In genomic region chr19:13864513-13865242, GRCh38 we compare ENCODE assay signal across 8 cellular contexts. TPM values are rescaled to one million over a fixed set of nuclear protein-coding genes. Genes with fewer than 3 reads are reported as not detected.
A peak's percentile ranks its signal among the peaks of the same experiment; 100 is the strongest.
DNase-seq lines count a peak whose midpoint lies in the region; ATAC-seq and TF ChIP-seq lines count a peak whose summit lies in the region.

No MANE protein-coding gene starts in this region.

- H3K27ac Mint-ChIP-seq in brain = peak overlapping the region; percentile 89 to 95 (median 91)
- no peak overlapping the region for H3K27ac Mint-ChIP-seq in nephron progenitor cell

- no peak for ATAC-seq in GM21360 (IDR thresholded peaks at IDR 0.05; ENCODE audit: unreplicated experiment)
- ATAC-seq in GM18873 (IDR thresholded peaks at IDR 0.05; ENCODE audit: low FRiP score, unreplicated experiment) = no peak
- no peak for ATAC-seq in GM21528 (IDR thresholded peaks at IDR 0.05; ENCODE audit: low FRiP score, unreplicated experiment)

- H3K4me3 Mint-ChIP-seq in brain (peak overlapping the region; percentile 80 to 92 (median 81)), nephron progenitor cell (peak overlapping the region; percentile 84)

- H3K27me3 ChIP-seq in H7 (ENCODE audit: control insufficient read depth, insufficient read depth, low read length) = peaks cover 40% of the 10 kb centered on the region

- H3K27me3 Mint-ChIP-seq in brain = no peaks in the 10 kb centered on the region
- peaks cover 40% of the 10 kb centered on the region for H3K27me3 Mint-ChIP-seq in nephron progenitor cell (ENCODE audit: low read depth, poor library complexity)

- peaks cover 0 to 6% (median 0%) of the 10 kb centered on the region in 5 experiments for H3K9me3 Mint-ChIP-seq in brain
- no peaks in the 10 kb centered on the region for H3K9me3 Mint-ChIP-seq in nephron progenitor cell

- H3K4me3 ChIP-seq in AG09309 (ENCODE audit: control insufficient read depth, low read depth, low read length) = peak overlapping the region; percentile 13
- H3K4me3 ChIP-seq in H7 (ENCODE audit: insufficient read depth, low read depth, low read length) = peak overlapping the region; percentile 8; the same call in 1 of the 2 replicates

- H3K4me1 Mint-ChIP-seq in brain (peaks cover 68% of the 10 kb centered on the region), nephron progenitor cell (peaks cover 57% of the 10 kb centered on the region)

- TF ChIP-seq CTCF in AG09309 (IDR thresholded peaks at IDR 0.05; ENCODE audit: control insufficient read depth, insufficient read depth, low read depth, low read length, missing control alignments) (no peak), brain (conservative IDR thresholded peaks at IDR 0.05) (no peak), nephron progenitor cell (IDR thresholded peaks at IDR 0.05) (no peak)

- DNase-seq in AG09309 (ENCODE audit: low read depth) (no peak), H7 (peak; percentile 67), nephron progenitor cell (peak; percentile 41), iPS-NIHi7 (ENCODE audit: extremely low spot score) (no peak)

- H3K36me3 Mint-ChIP-seq in brain (peaks cover 13% of the 10 kb centered on the region), nephron progenitor cell (ENCODE audit: low read depth) (no peaks in the 10 kb centered on the region)

- H3K36me3 ChIP-seq in H7 (replicated peaks; ENCODE audit: control insufficient read depth, insufficient read depth, low read length) = no peaks in the 10 kb centered on the region

RNA-seq across cellular contexts. Expression of gene NANOS3, which starts 12.3 kb away (rescaled TPM):
- total RNA-seq in H7 (2014; rRNA removed; shearing (Covaris generic)) = not detected in 2 replicates
- 14.6 TPM for polyA plus RNA-seq in brain (ENCODE audit: insufficient read depth, low read depth, low replicate concordance)

RNA-seq across cellular contexts. Expression of gene BRME1, which starts 41.2 kb away (rescaled TPM):
- 3.4 and 4.1 TPM in 2 replicates for total RNA-seq in H7 (2014; rRNA removed; shearing (Covaris generic))
- 19.0 TPM for polyA plus RNA-seq in brain (ENCODE audit: insufficient read depth, low read depth, low replicate concordance)

RNA-seq across cellular contexts. Expression of gene CC2D1A, which starts 41.3 kb away (rescaled TPM):
- total RNA-seq in H7 (2014; rRNA removed; shearing (Covaris generic)) = 22.8 and 25.0 TPM in 2 replicates
- 75.2 TPM for polyA plus RNA-seq in brain (ENCODE audit: insufficient read depth, low read depth, low replicate concordance)

Comparison
In these comparisons a context has a peak if more than half of its experiments do, and no peak if none do; other contexts are left out.
1. DNase-seq: peak in H7 (single experiment) and nephron progenitor cell (single experiment); none in AG09309 (single experiment) and iPS-NIHi7 (single experiment).